ENCODE assay signal across 1 cellular context in genomic region chr17:44112284-44113280, GRCh38.
TF ChIP-seq lines count a peak whose summit lies in the region.

No MANE protein-coding gene starts in this region.

TF ChIP-seq in HEK293, 187 proteins besides CTCF, POLR2A, EP300 and RAD21 (continued from another document):
- no peak for TF ChIP-seq ZSCAN18 (tag by site-specific recombination; IDR thresholded peaks at IDR 0.05)
- TF ChIP-seq SETDB1 (IDR thresholded peaks at IDR 0.05; ENCODE audit: insufficient read length, low read length) = no peak
- TF ChIP-seq YY1 (tag by site-specific recombination; IDR thresholded peaks at IDR 0.05) = no peak
- TF ChIP-seq SP7 (tag by site-specific recombination; IDR thresholded peaks at IDR 0.05) = no peak
- no peak for TF ChIP-seq ZNF18 (tag by site-specific recombination; IDR thresholded peaks at IDR 0.05)
- TF ChIP-seq OSR2 (tag by site-specific recombination; IDR thresholded peaks at IDR 0.05) = peak; percentile 77
- TF ChIP-seq SCRT2 (tag by site-specific recombination; IDR thresholded peaks at IDR 0.05) = peak; percentile 14; the same call in 1 of the 2 replicates
- TF ChIP-seq ZNF398 (tag by site-specific recombination; IDR thresholded peaks at IDR 0.05) = peak; percentile 80
